8 cellular contexts compared by ENCODE assay signal in the genomic region with DNA sequence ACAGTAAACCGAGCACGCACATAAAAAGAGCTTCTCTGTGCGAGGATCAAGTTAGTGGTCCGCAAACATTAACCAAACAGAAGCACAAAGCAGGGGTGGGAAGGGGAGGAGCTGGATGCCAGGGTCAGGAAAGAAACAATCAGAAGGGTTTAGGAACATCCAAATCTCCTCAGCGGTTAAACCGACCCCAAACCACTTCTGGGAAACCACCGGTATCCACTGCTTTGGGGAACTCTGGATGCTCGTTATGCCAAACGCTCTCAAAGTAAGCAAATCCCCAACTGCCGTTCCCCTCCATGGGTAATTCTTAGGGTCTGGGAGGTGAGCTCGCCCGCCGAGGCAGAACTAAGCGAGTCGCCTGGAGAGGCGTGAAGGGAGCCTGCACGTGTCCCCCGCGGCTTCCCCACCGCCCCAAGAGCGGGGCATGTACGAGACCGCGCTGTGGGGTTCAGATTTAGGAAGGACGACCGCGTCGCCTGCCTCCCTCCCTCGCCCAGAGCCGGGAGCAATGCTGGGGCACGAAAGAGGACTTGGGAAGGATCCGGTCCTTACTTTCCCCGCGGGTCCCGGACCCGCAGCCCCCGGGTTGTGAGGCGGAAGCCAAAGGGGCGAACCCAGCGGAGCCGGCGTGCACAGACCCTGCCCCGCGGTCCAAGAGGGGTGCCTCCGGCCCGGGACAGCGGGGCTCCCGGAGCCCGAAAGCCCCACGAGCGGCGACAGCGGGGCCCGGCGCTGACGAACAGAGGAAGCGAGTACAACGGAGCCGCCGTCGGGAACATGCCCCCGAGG. TPM values are rescaled to one million over a fixed set of nuclear protein-coding genes. Genes with fewer than 3 reads are reported as not detected.
DNase-seq lines count a peak whose midpoint lies in the region; ATAC-seq and TF ChIP-seq lines count a peak whose summit lies in the region.

No MANE protein-coding gene starts in this region.

- dilution Hi-C loops in mammary epithelial cell (cut with HindIII; ENCODE audit: low sequenced_read_pairs), result no loop called here

- peak overlapping the region; percentile 87 for H3K4me3 ChIP-seq in ACC112 (ENCODE audit: low read depth, low read length)
- H3K4me3 ChIP-seq in mammary epithelial cell (replicated peaks in 1 of 3; ENCODE audit: insufficient read depth in 1 of 3, low read depth in 2 of 3, low read length in 3 of 3), result peak overlapping the region; percentile 85 to 90 (median 88)

- no peak for TF ChIP-seq CTCF in mammary epithelial cell (conservative IDR thresholded peaks at IDR 0.05 in 1 of 2, IDR thresholded peaks at IDR 0.05 in 1 of 2; ENCODE audit: extremely low read depth in 1 of 2, insufficient read depth in 1 of 2, low read depth in 1 of 2, low read length in 2 of 2)

- H3K27me3 ChIP-seq in ACC112 (ENCODE audit: insufficient read depth, low read length), result no peaks in the 10 kb centered on the region
- no peaks in the 10 kb centered on the region for H3K27me3 ChIP-seq in mammary epithelial cell (ENCODE audit: insufficient read depth, low read length)
- no peaks in the 10 kb centered on the region for H3K27me3 ChIP-seq in layer of hippocampus (ENCODE audit: control insufficient read depth, insufficient read depth, low read length)

- H2AFZ ChIP-seq in ACC112 (ENCODE audit: low read length, unreplicated experiment) (peak overlapping the region; percentile 77), mammary epithelial cell (ENCODE audit: low read depth, low read length) (peak overlapping the region; percentile 90)

- H3K4me1 ChIP-seq in ACC112 (ENCODE audit: control insufficient read depth, insufficient read depth, low read length, unreplicated experiment) (peaks cover 5% of the 10 kb centered on the region), mammary epithelial cell (ENCODE audit: insufficient read depth, low read length) (peaks cover 13% of the 10 kb centered on the region)

- H3K36me3 ChIP-seq in ACC112 (ENCODE audit: insufficient read depth, low read length), result no peaks in the 10 kb centered on the region
- H3K36me3 ChIP-seq in mammary epithelial cell (ENCODE audit: insufficient read depth, low read length), result no peaks in the 10 kb centered on the region

- CTCF ChIA-PET in mammary epithelial cell (lab: Charles Lee; ENCODE audit: low non-redundant PET), result no interaction called here

- H3K9ac ChIP-seq in mammary epithelial cell (ENCODE audit: insufficient read depth, low read length), result peak overlapping the region; percentile 50

- H3K9me3 ChIP-seq in mammary epithelial cell (replicated peaks; ENCODE audit: insufficient read depth, low read length), result no peaks in the 10 kb centered on the region

- H3K79me2 ChIP-seq in ACC112 (ENCODE audit: control insufficient read depth, insufficient read depth, low read length, unreplicated experiment), result peaks cover 55% of the 10 kb centered on the region
- peaks cover 56% of the 10 kb centered on the region for H3K79me2 ChIP-seq in mammary epithelial cell (ENCODE audit: insufficient read depth, low read length)

- in situ Hi-C loops in mammary epithelial cell (cut with MboI; ENCODE audit: low sequenced_read_pairs in 2 of 2), result no loop called here

- no peaks in the 10 kb centered on the region for H4K20me1 ChIP-seq in mammary epithelial cell (ENCODE audit: insufficient read depth, low read length)

- no TSS peak for BruUV-seq in mammary epithelial cell (replicated peaks; lab: Mats Ljungman, UMichigan)

- DNase-seq in T-helper 2 cell, result peak in 3 of 5 experiments; percentile 11 to 37 (median 13)
- DNase-seq in mammary epithelial cell, result peak; percentile 36
- DNase-seq in stimulated activated CD4-positive, alpha-beta T cell treated with anti-CD3 and anti-CD28 coated beads, Interleukin-4, amount 100 ng/mL, for 1 hour, result peak; percentile 31
- no peak for DNase-seq in amniotic stem cell (lab: John Stamatoyannopoulos, UW)

- H3K27ac ChIP-seq in ACC112 (ENCODE audit: low read depth, low read length) (peak overlapping the region; percentile 93), mammary epithelial cell (ENCODE audit: insufficient read depth, low read depth, low read length) (peak overlapping the region; percentile 48), layer of hippocampus (ENCODE audit: low read depth, low read length) (peak overlapping the region; percentile 99)

- peak; percentile 22 for ATAC-seq in GM18867 (IDR thresholded peaks at IDR 0.05; ENCODE audit: unreplicated experiment)
- ATAC-seq in HG03432 (IDR thresholded peaks at IDR 0.05; ENCODE audit: unreplicated experiment), result peak; percentile 12

- WGBS in mammary epithelial cell (ENCODE audit: low coverage, missing lambda C conversion rate), result under 1% methylated on average over 27 of the region's 62 CpGs

- peak overlapping the region; percentile 80 for H3K4me2 ChIP-seq in mammary epithelial cell (ENCODE audit: insufficient read depth, low read depth, low read length)

- intact Hi-C loops in mammary epithelial cell (cut with micrococcal nuclease), result loop anchor here (2.0 kb wide), 2 partner anchors 19 to 73 kb away; partner anchors contain the start of gene RILPL2

RNA-seq across cellular contexts. Expression of gene SBNO1, which starts 0.7 kb away (rescaled TPM):
- total RNA-seq in mammary epithelial cell, result 10 to 100 TPM; 31.3 to 32.9 TPM
- 8.0 TPM for polyA plus RNA-seq in mammary epithelial cell
- 48.6 TPM for polyA minus RNA-seq in mammary epithelial cell

RNA-seq across cellular contexts. Expression of gene KMT5A, which starts 20.0 kb away (rescaled TPM):
- 10 to 100 TPM; 43.0 to 76.3 TPM for total RNA-seq in mammary epithelial cell
- polyA plus RNA-seq in mammary epithelial cell, result 33.9 TPM
- polyA minus RNA-seq in mammary epithelial cell, result 33.5 TPM

Comparison
In these comparisons a context has a peak if more than half of its experiments do, and no peak if none do; other contexts are left out.
1. H3K27ac ChIP-seq: peak in every context shown above with its lines; median percentile 99 in layer of hippocampus; 93 in ACC112; 48 in mammary epithelial cell.